In the genomic region with DNA sequence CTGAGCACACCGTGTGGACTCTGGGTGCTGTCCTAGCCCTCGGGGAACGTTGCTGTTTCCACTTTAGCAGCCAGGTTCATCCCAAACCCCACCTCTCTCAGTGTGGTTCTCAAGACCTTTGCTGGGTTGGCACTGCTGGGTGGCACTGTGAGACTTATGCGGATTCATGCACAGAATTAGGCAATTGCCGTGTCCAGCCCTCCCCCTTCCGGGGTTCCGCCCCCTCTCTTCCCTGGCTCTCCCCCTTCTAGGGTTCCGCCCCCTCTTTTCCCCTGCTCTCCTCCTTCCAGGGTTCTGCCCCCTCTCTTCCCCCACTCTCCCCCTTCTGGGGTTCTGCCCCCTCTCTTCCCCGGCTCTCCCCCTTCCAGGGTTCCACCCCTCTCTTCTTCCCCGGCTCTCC, we compare ENCODE assay signal across 10 cellular contexts. TPM values are rescaled to one million over a fixed set of nuclear protein-coding genes. Genes with fewer than 3 reads are reported as not detected.
DNase-seq lines count a peak whose midpoint lies in the region; ATAC-seq and TF ChIP-seq lines count a peak whose summit lies in the region.
"Had no signal": no experiment of that assay in that cellular context is flagged by ENCODE, and none has a peak within 500 bp of the region (broad histone marks: within the 10 kb centered on the region; RNA-seq: fewer than 3 reads in every experiment).

No MANE protein-coding gene starts in this region.

- ATAC-seq in activated CD4-positive, CD25-positive, alpha-beta regulatory T cell treated with anti-CD3 and anti-CD28 coated beads, Interleukin-2, amount 50 U/mL, for 24 hours: peak; percentile 19 to 48
- ATAC-seq in Right ventricle myocardium inferior (peak; percentile 33), HG03521 (IDR thresholded peaks at IDR 0.05; ENCODE audit: unreplicated experiment) (no peak)

- 50 to 62% (median 56%) methylated on average over 10 of the region's 10 CpGs for WGBS in stomach, 5 donors

- H3K27ac ChIP-seq in VCaP: peak overlapping the region; percentile 35; the same call in 1 of the 2 replicates
- peak overlapping the region; percentile 66 to 86 (median 72) for H3K27ac ChIP-seq in stomach

- no peak for TF ChIP-seq EP300 in stomach (IDR thresholded peaks at IDR 0.05)

- H3K27me3 ChIP-seq in stomach: peaks cover 0 to 55% (median 3%) of the 10 kb centered on the region in 3 donors

- no peak for DNase-seq in activated CD4-positive, CD25-positive, alpha-beta regulatory T cell (lab: John Stamatoyannopoulos, UW)
- DNase-seq in Right ventricle myocardium inferior (ENCODE audit: missing footprints) (peak; percentile 80), stomach (peak; percentile 45), NCI-H2171 (lab: John Stamatoyannopoulos, UW) (no peak), NCI-H2029 (lab: John Stamatoyannopoulos, UW) (no peak)
- DNase-seq: effector CD8-positive, alpha-beta T cell; GOT3 had no signal

- no peaks in the 10 kb centered on the region for H3K9me3 ChIP-seq in stomach

- no peaks in the 10 kb centered on the region for H3K36me3 ChIP-seq in stomach

- intact Hi-C loops in Right ventricle myocardium inferior (cut with DNase I) (no loop called here), stomach (cut with DNase I; ENCODE audit: low total_unique reads) (no loop called here)

- TF ChIP-seq POLR2A in stomach (IDR thresholded peaks at IDR 0.05): no peak

- H3K4me3 ChIP-seq in stomach: peak overlapping the region in 1 of 4 donors; percentile 14

- no peak for TF ChIP-seq CTCF in VCaP (conservative IDR thresholded peaks at IDR 0.05)
- no peak for TF ChIP-seq CTCF in stomach (IDR thresholded peaks at IDR 0.05)

- peaks cover 43 to 73% (median 59%) of the 10 kb centered on the region in 4 donors for H3K4me1 ChIP-seq in stomach

RNA-seq across cellular contexts. Expression of a gene that starts 39.8 kb away (rescaled TPM):
- total RNA-seq in Right ventricle myocardium inferior: 15.5 TPM
- 10 to 100 TPM in 3 of 5 donors, 1 to 10 TPM in 1, under 1 TPM in 1; 0.58 to 44.3 (median 20.7) TPM for total RNA-seq in stomach
- polyA plus RNA-seq in stomach: 10 to 100 TPM in 1 of 3 donors, 1 to 10 TPM in 2; 4.4 to 14.7 (median 9.0) TPM

Comparison
In these comparisons a context has a peak if more than half of its experiments do, and no peak if none do; other contexts are left out.
1. DNase-seq: peak in Right ventricle myocardium inferior (single experiment) and stomach (single experiment); none in activated CD4-positive, CD25-positive, alpha-beta regulatory T cell (0 of 4), NCI-H2171 (single experiment) and NCI-H2029 (single experiment).